In the genomic region with DNA sequence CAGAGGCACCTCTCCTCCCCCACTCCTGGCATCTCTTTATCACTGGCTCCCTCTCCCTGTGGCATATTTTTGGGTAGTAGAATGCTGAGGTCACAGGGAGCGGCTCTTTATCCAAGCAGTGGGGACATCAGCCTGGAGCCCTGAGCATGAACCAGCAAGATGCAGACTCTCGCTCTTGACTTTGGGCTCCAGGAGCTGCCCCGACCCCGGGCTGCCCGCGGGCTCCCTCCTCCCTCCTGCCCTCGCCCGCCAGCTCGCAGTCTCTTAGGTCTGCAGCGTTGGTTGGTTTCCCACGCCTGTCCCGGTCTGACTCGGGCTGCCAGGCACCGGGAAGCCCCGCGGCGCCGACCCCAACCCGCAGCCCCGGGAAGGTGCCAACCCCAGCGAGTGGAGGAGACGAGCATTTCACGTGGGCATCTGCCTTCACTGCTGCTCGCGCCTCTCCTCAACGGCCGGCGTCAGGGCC, we compare ENCODE assay signal across 13 cellular contexts. TPM values are rescaled to one million over a fixed set of nuclear protein-coding genes. Genes with fewer than 3 reads are reported as not detected.
DNase-seq lines count a peak whose midpoint lies in the region; ATAC-seq, FAIRE-seq and TF ChIP-seq lines count a peak whose summit lies in the region.
"Had no signal": no experiment of that assay in that cellular context is flagged by ENCODE, and none has a peak within 500 bp of the region (broad histone marks: within the 10 kb centered on the region; RNA-seq: fewer than 3 reads in every experiment).

No MANE protein-coding gene starts in this region.

- H3K23me2 ChIP-seq in H1 (ENCODE audit: low read depth, low read length), result peaks cover 13% of the 10 kb centered on the region; the same call in 1 of the 2 replicates

- no peaks in the 10 kb centered on the region for H3K9me3 ChIP-seq in H1 (ENCODE audit: insufficient read depth in 2 of 2, low read depth in 1 of 2, low read length in 1 of 2)
- no peaks in the 10 kb centered on the region for H3K9me3 ChIP-seq in left lung
- H3K9me3 ChIP-seq in thoracic aorta, result no peaks in the 10 kb centered on the region

- peaks cover 11 to 13% of the 10 kb centered on the region in 2 experiments for H4K20me1 ChIP-seq in H1 (replicated peaks in 1 of 2; ENCODE audit: control insufficient read depth in 1 of 2, insufficient read depth in 2 of 2, low read length in 2 of 2)

- no peak overlapping the region for H2BK5ac ChIP-seq in H1 (ENCODE audit: low read depth, low read length)

- no peak for FAIRE-seq in H1 (lab: Jason Lieb, UNC)
- FAIRE-seq: A204.1, GM12878 had no signal

- WGBS in H1 (ENCODE audit: extremely low coverage in 1 of 2, insufficient coverage in 1 of 2, insufficient read length in 1 of 2, insufficient replicate concordance in 2 of 2, low coverage in 1 of 2, low lambda C conversion rate in 2 of 2, missing lambda C conversion rate in 1 of 2), 2 experiments, result 3% methylated on average over 18 of the region's 28 CpGs; no CpG with 5 or more reads in 1 of the 2 experiments

- H3K36me3 ChIP-seq in H1 (ENCODE audit: control insufficient read depth in 2 of 4, insufficient read depth in 4 of 4, low read length in 3 of 4), result no peaks in the 10 kb centered on the region
- no peaks in the 10 kb centered on the region for H3K36me3 ChIP-seq in left lung
- H3K36me3 ChIP-seq in thoracic aorta, result no peaks in the 10 kb centered on the region

- CTCF ChIA-PET in H1 (lab: Charles Lee; ENCODE audit: partially characterized antibody), result interaction anchor here (0.8 to 1.3 kb wide), 4 partner anchors 21 to 154 kb away, joined by 3 to 4 read pairs (median 3); no protein-coding TSS in a partner anchor

- no peak overlapping the region for H2AFZ ChIP-seq in H1 (ENCODE audit: low read length)
- H2AFZ ChIP-seq: PC-9 had no signal

- H3K4me2 ChIP-seq in H1 (ENCODE audit: insufficient read depth in 1 of 2, low read depth in 2 of 2, low read length in 2 of 2), result peak overlapping the region; percentile 93 to 97
- H3K4me2 ChIP-seq: KMS-11, PC-9 had no signal

- H3K79me1 ChIP-seq in H1 (ENCODE audit: low read depth, low read length), result no peaks in the 10 kb centered on the region

- no peak overlapping the region for H4K8ac ChIP-seq in H1 (ENCODE audit: extremely low read depth, insufficient read depth, low read length)

- POLR2A ChIA-PET in H1 (lab: Charles Lee; ENCODE audit: partially characterized antibody), result interaction anchor here (0.8 kb wide), 1 partner anchor 28 kb away, joined by 3 read pairs; no protein-coding TSS in a partner anchor

- H3K23ac ChIP-seq in H1 (ENCODE audit: insufficient read length), result no peak overlapping the region

- no peak overlapping the region; the same call in 1 of the 2 replicates for H3K18ac ChIP-seq in H1 (ENCODE audit: extremely low read depth, low read length)

- TF ChIP-seq EP300 in H1 (IDR thresholded peaks at IDR 0.05; ENCODE audit: borderline replicate concordance in 1 of 2, low read depth in 2 of 2, low read length in 2 of 2), result no peak

- H3K79me2 ChIP-seq in H1 (ENCODE audit: control insufficient read depth in 1 of 2, insufficient read depth in 2 of 2, low read length in 2 of 2), result no peaks in the 10 kb centered on the region

- H3K4me1 ChIP-seq in H1 (replicated peaks in 1 of 4; ENCODE audit: control insufficient read depth in 3 of 4, insufficient read depth in 4 of 4, low read length in 3 of 4) (peaks cover 3 to 9% (median 7%) of the 10 kb centered on the region in 4 experiments; a peak in 5 of 7 replicates), left lung (peaks cover 5 to 18% of the 10 kb centered on the region in 2 donors), thoracic aorta (ENCODE audit: control insufficient read depth in 1 of 2, low read depth in 2 of 2) (peaks cover 12 to 16% of the 10 kb centered on the region in 2 donors)

- no peak overlapping the region for H3K27ac ChIP-seq in H1 (ENCODE audit: low read depth, low read length)
- no peak overlapping the region for H3K27ac ChIP-seq in left lung
- H3K27ac ChIP-seq in thoracic aorta, result no peak overlapping the region
- H3K27ac ChIP-seq: KMS-11, PC-9 had no signal

- no peak overlapping the region for H4K91ac ChIP-seq in H1 (replicated peaks; ENCODE audit: insufficient read length, low read length)

- H3K14ac ChIP-seq in H1 (ENCODE audit: insufficient read length), result no peak overlapping the region

- no peak overlapping the region for H4K5ac ChIP-seq in H1 (ENCODE audit: insufficient read length, low read depth, low read length)

- H3K4me3 ChIP-seq in H1 (ENCODE audit: extremely low read depth in 1 of 4, insufficient read depth in 2 of 4, low read depth in 3 of 4, low read length in 4 of 4) (peak overlapping the region; percentile 43 to 66 (median 46); a peak in 7 of 8 replicates), left lung (peak overlapping the region in 1 of 2 donors; percentile 25), thoracic aorta (peak overlapping the region; percentile 72)
- H3K4me3 ChIP-seq: GM12878, PC-9 had no signal

- TF ChIP-seq CTCF in H1 (IDR thresholded peaks at IDR 0.05; ENCODE audit: control extremely low read depth in 1 of 3, insufficient read depth in 1 of 3, low read depth in 1 of 3, low read length in 3 of 3) (no peak), left lung (IDR thresholded peaks at IDR 0.05) (no peak), thoracic aorta (IDR thresholded peaks at IDR 0.05) (no peak)

- TF ChIP-seq POLR2A in H1 (IDR thresholded peaks at IDR 0.05; ENCODE audit: control extremely low read depth in 1 of 2, low read depth in 2 of 2, low read length in 2 of 2), result no peak

- no peak overlapping the region for H2BK12ac ChIP-seq in H1 (ENCODE audit: low read depth, low read length)

- H3K27me3 ChIP-seq in H1 (replicated peaks in 1 of 4; ENCODE audit: control insufficient read depth in 3 of 4, extremely low read depth in 1 of 4, insufficient read depth in 3 of 4, low read length in 3 of 4) (peaks cover 0 to 34% (median 17%) of the 10 kb centered on the region in 4 experiments; a peak in 6 of 7 replicates), left lung (peaks cover 9 to 53% of the 10 kb centered on the region in 2 donors), thoracic aorta (replicated peaks; ENCODE audit: insufficient read depth) (no peaks in the 10 kb centered on the region)

- TF ChIP-seq RAD21 in H1 (IDR thresholded peaks at IDR 0.05 in 1 of 2, conservative IDR thresholded peaks at IDR 0.05 in 1 of 2; ENCODE audit: low read depth in 2 of 2, low read length in 2 of 2), result no peak

- no peak overlapping the region for H3K4ac ChIP-seq in H1 (replicated peaks; ENCODE audit: insufficient read length, low read depth, low read length)

- intact Hi-C loops in left lung (cut with DNase I), result no loop called here

- DNase-seq in DMS53 (lab: John Stamatoyannopoulos, UW) (peak; percentile 9), DMS53 treated with DMSO at 0.1 percent for 48 hours (lab: John Stamatoyannopoulos, UW; ENCODE audit: unreplicated experiment) (no peak), H1 (ENCODE audit: low read depth in 1 of 2, low spot score in 2 of 2) (peak in 1 of 2 experiments; percentile 67), left lung (no peak), thoracic aorta (ENCODE audit: low spot score) (no peak), COLO668 (lab: John Stamatoyannopoulos, UW; ENCODE audit: unreplicated experiment) (no peak), foreskin melanocyte (no peak)
- DNase-seq: activated CD4-positive, alpha-beta T cell treated with anti-CD3 and anti-CD28 coated beads, Interleukin-2, amount 10 ng/mL, durations not matched to agents 24 days and 14 days; PC-9 had no signal

- no peak overlapping the region for H2BK15ac ChIP-seq in H1 (ENCODE audit: low read length)

- H2BK120ac ChIP-seq in H1 (replicated peaks; ENCODE audit: low read depth, low read length), result no peak overlapping the region

- H3K9ac ChIP-seq in H1 (replicated peaks in 1 of 4; ENCODE audit: extremely low read depth in 1 of 4, low read depth in 3 of 4, low read length in 3 of 4), result no peak overlapping the region; a peak in 1 of 7 replicates
- H3K9ac ChIP-seq: KMS-11 had no signal

- no peak overlapping the region for H2BK20ac ChIP-seq in H1 (ENCODE audit: low read length)

- ATAC-seq in left lung (peak; percentile 19), thoracic aorta (ENCODE audit: insufficient number of reproducible peaks, low FRiP score, low read depth) (no peak), HG03159 (IDR thresholded peaks at IDR 0.05; ENCODE audit: unreplicated experiment) (no peak)
- ATAC-seq: GM12878 had no signal

- H3K56ac ChIP-seq in H1 (replicated peaks; ENCODE audit: insufficient read length, low read depth, low read length), result no peak overlapping the region

- no peak overlapping the region for H2AK5ac ChIP-seq in H1 (ENCODE audit: low read depth, low read length)

TF ChIP-seq in H1, 55 proteins besides CTCF, POLR2A, EP300 and RAD21 (continues in another document):
- no peak for TF ChIP-seq SP2 (IDR thresholded peaks at IDR 0.05; ENCODE audit: low read length)
- no peak for TF ChIP-seq SP4 (IDR thresholded peaks at IDR 0.05; ENCODE audit: low read length)
- TF ChIP-seq PHF8 (conservative IDR thresholded peaks at IDR 0.05; ENCODE audit: low read depth, low read length), result no peak
- no peak for TF ChIP-seq YY1 (IDR thresholded peaks at IDR 0.05; ENCODE audit: low read depth, low read length)
- no peak for TF ChIP-seq EGR1 (IDR thresholded peaks at IDR 0.05; ENCODE audit: borderline replicate concordance, low read depth, low read length)

RNA-seq across cellular contexts. Expression of gene INSYN2A, which starts 1.3 kb away (rescaled TPM):
- 0.19 TPM in 2 replicates for total RNA-seq in H1 (2021; fragmentation: NEBNext Ultra II Directional; extraction: Animal tissue kit (Norgen Biotek cat#: 25700))
- 0.08 and 0.11 TPM in 2 replicates for polyA plus RNA-seq in H1 (2011; rRNA removed)
- polyA plus RNA-seq in H1 (2011; cell fraction: cytosol; rRNA removed), result 0.09 TPM
- 0.19 TPM for polyA plus RNA-seq in H1 (2011; cell fraction: nucleus; rRNA removed)
- 0.09 to 0.23 TPM (median 0.18 TPM) in 4 replicates for polyA plus RNA-seq in H1 (2012, experiment 1 of 2)
- polyA plus RNA-seq in H1 (2012, experiment 2 of 2), result not detected
- polyA plus RNA-seq in H1 (2013, experiment 1 of 2), result 0.14 TPM
- 0.13 TPM for polyA plus RNA-seq in H1 (2013, experiment 2 of 2)
- polyA minus RNA-seq in H1 (2011; rRNA and poly(A)+ RNA removed), result 0.10 and 0.22 TPM in 2 replicates
- not detected for polyA minus RNA-seq in H1 (2011; cell fraction: cytosol; rRNA and poly(A)+ RNA removed)
- not detected for polyA minus RNA-seq in H1 (2011; cell fraction: nucleus; rRNA and poly(A)+ RNA removed)
- total RNA-seq in left lung (under 1 TPM; 0.10 to 0.82 TPM), thoracic aorta (under 1 TPM in 1 of 2 donors, not detected in 1; 0.35 TPM)
- total RNA-seq: activated CD4-positive, alpha-beta T cell treated with anti-CD3 and anti-CD28 coated beads, Interleukin-2, amount 10 ng/mL, durations not matched to agents 24 days and 14 days; GM12878; PC-9 had no signal
- polyA plus RNA-seq: GM12878 had no signal
